8 cellular contexts compared by ENCODE assay signal in the genomic region with DNA sequence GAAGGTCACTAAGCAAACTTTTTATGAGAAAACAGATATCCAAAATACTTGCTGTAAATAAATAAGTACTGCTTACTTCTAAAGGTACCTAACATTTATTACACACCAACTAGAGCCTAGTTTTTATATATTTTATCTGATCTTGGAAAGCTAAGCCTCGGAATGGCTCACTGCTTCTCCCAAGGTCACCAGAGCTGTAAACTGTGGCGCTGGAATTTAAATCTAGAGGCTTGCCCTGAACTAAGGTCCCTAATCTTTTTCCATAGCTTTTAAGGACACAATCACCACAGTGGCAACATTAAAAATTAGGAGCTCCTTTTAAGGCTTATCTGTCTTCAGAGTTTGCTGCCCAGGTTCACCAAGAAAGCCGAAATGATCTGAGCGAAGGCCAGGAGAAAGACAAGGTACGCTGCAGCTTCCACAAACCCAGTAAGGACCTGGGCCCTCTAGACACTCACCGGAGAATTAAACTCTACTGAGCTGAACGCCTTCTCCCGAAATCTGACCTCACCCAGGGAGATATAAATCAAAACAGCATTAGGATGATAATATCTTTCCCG. TPM values are rescaled to one million over a fixed set of nuclear protein-coding genes. Genes with fewer than 3 reads are reported as not detected.
DNase-seq lines count a peak whose midpoint lies in the region; ATAC-seq and TF ChIP-seq lines count a peak whose summit lies in the region.

No MANE protein-coding gene starts in this region.

- H3K4me2 ChIP-seq in trophoblast cell (ENCODE audit: low read length) = peak overlapping the region; percentile 91

- ATAC-seq in HG02970 (IDR thresholded peaks at IDR 0.05; ENCODE audit: low FRiP score, unreplicated experiment) (peak; percentile 11), Right ventricle myocardium superior (ENCODE audit: poor library complexity) (peak; percentile 75)

- peak overlapping the region; percentile 92 for H3K4me3 ChIP-seq in WI38 (ENCODE audit: low read depth, low read length)
- peak overlapping the region; percentile 71 for H3K4me3 ChIP-seq in trophoblast cell (ENCODE audit: low read depth, low read length)

- no peak overlapping the region for H4K12ac ChIP-seq in trophoblast cell (ENCODE audit: low read depth, low read length)

- H3K14ac ChIP-seq in trophoblast cell (ENCODE audit: low read length) = no peak overlapping the region

- H4K8ac ChIP-seq in trophoblast cell (ENCODE audit: low read depth, low read length) = peak overlapping the region; percentile 3

- peak overlapping the region; percentile 84 for H3K9ac ChIP-seq in trophoblast cell (ENCODE audit: low read length)

- no peaks in the 10 kb centered on the region for H3K4me1 ChIP-seq in trophoblast cell (ENCODE audit: control insufficient read depth in 1 of 2, insufficient read depth in 2 of 2, low read length in 2 of 2)

- no peaks in the 10 kb centered on the region for H3K9me3 ChIP-seq in trophoblast cell (ENCODE audit: insufficient read depth, low read depth, low read length)

- peak overlapping the region; percentile 88 for H3K4ac ChIP-seq in trophoblast cell (ENCODE audit: low read depth, low read length)

- H2BK120ac ChIP-seq in trophoblast cell (ENCODE audit: insufficient read depth, low read length, poor library complexity) = no peak overlapping the region

- peaks cover 0 to 1% of the 10 kb centered on the region in 2 experiments for H3K36me3 ChIP-seq in trophoblast cell (ENCODE audit: control insufficient read depth in 1 of 2, insufficient read depth in 2 of 2, low read length in 2 of 2)

- H3K27me3 ChIP-seq in trophoblast cell (ENCODE audit: insufficient read depth, low read length) = no peaks in the 10 kb centered on the region

- H3K18ac ChIP-seq in trophoblast cell (ENCODE audit: low read length) = no peak overlapping the region

- peaks cover 7% of the 10 kb centered on the region for H3K79me2 ChIP-seq in trophoblast cell (ENCODE audit: control insufficient read depth, insufficient read depth, low read length, poor library complexity)

- peak overlapping the region; percentile 19 for H4K91ac ChIP-seq in trophoblast cell (ENCODE audit: low read depth, low read length)

- peak overlapping the region; percentile 15 for H2AFZ ChIP-seq in trophoblast cell (ENCODE audit: insufficient read depth, low read length, poor library complexity)

- no CpG with 5 or more reads among the region's 9 CpGs for WGBS in trophoblast cell (ENCODE audit: extremely low coverage, insufficient coverage, insufficient read length)

- intact Hi-C loops in Right ventricle myocardium superior (cut with DNase I) = no loop called here

- peak overlapping the region; percentile 27 for H2BK5ac ChIP-seq in trophoblast cell (ENCODE audit: low read depth, low read length, poor library complexity)

- H3K27ac ChIP-seq in trophoblast cell (ENCODE audit: low read depth, low read length) = peak overlapping the region; percentile 25

- peaks cover 3% of the 10 kb centered on the region for H3K79me1 ChIP-seq in trophoblast cell (ENCODE audit: low read length)

- no peak overlapping the region for H2AK5ac ChIP-seq in trophoblast cell (ENCODE audit: low read length)

- no peak overlapping the region for H2BK12ac ChIP-seq in trophoblast cell (ENCODE audit: low read length)

- TF ChIP-seq CTCF in WI38 (IDR thresholded peaks at IDR 0.05; ENCODE audit: low read depth, low read length) = no peak

- DNase-seq in DMS53 (lab: John Stamatoyannopoulos, UW) = peak; percentile 17
- DNase-seq in DMS53 treated with DMSO at 0.1 percent for 48 hours (lab: John Stamatoyannopoulos, UW; ENCODE audit: unreplicated experiment) = no peak
- no peak for DNase-seq in Right ventricle myocardium superior
- peak in 1 of 2 donors; percentile 20 for DNase-seq in trophoblast cell
- DNase-seq in activated CD8-positive, alpha-beta memory T cell treated with anti-CD3 and anti-CD28 coated beads for 24 hours = no peak
- DNase-seq in cerebellum (ENCODE audit: low spot score) = no peak

- no peak overlapping the region for H3K23ac ChIP-seq in trophoblast cell (ENCODE audit: low read length)

RNA-seq across cellular contexts. Expression of a gene that starts 0.6 kb away (rescaled TPM):
- total RNA-seq in Right ventricle myocardium superior (41.1 TPM), cerebellum (56.4 TPM)
- 56.3 and 57.3 TPM in 2 replicates for polyA plus RNA-seq in trophoblast cell (2013)

RNA-seq across cellular contexts. Expression of a gene that starts 11.0 kb away (rescaled TPM):
- 15.6 TPM for total RNA-seq in Right ventricle myocardium superior
- 26.8 and 27.1 TPM in 2 replicates for polyA plus RNA-seq in trophoblast cell (2013)
- 19.4 TPM for total RNA-seq in cerebellum

RNA-seq across cellular contexts. Expression of a gene that starts 26.7 kb away (rescaled TPM):
- total RNA-seq in Right ventricle myocardium superior (10.6 TPM), cerebellum (33.8 TPM)
- polyA plus RNA-seq in trophoblast cell (2013) = 5.0 and 5.4 TPM in 2 replicates
